In genomic region chr2:73006969-73007710, GRCh38 we compare ENCODE assay signal across 16 cellular contexts.
A peak's percentile ranks its signal among the peaks of the same experiment; 100 is the strongest.
DNase-seq lines count a peak whose midpoint lies in the region; ATAC-seq, FAIRE-seq and TF ChIP-seq lines count a peak whose summit lies in the region.
"Had no signal": no experiment of that assay in that cellular context is flagged by ENCODE, and none has a peak within 500 bp of the region (broad histone marks: within the 10 kb centered on the region; RNA-seq: fewer than 3 reads in every experiment).

No MANE protein-coding gene starts in this region.

- DNase-seq in activated CD8-positive, alpha-beta memory T cell treated with anti-CD3 and anti-CD28 coated beads for 24 hours = peak; percentile 17
- no peak for DNase-seq in activated CD8-positive, alpha-beta memory T cell treated with anti-CD3 and anti-CD28 coated beads, Interleukin-2, amount 50 U/mL, for 48 hours
- DNase-seq in dermis microvascular lymphatic vessel endothelial cell (ENCODE audit: low read depth in 2 of 2) = peak; percentile 75 to 96
- DNase-seq in kidney = peak; percentile 28
- peak; percentile 57 for DNase-seq in osteocyte (ENCODE audit: extremely low spot score, unreplicated experiment)
- no peak for DNase-seq in activated CD4-positive, alpha-beta T cell treated with anti-CD3 and anti-CD28 coated beads for 48 hours
- DNase-seq in GM23338 (ENCODE audit: low spot score) = no peak
- DNase-seq in ovary = no peak
- DNase-seq: 8988T, COR-L47, HCEC 1CT, NCI-H1417 treated with DMSO at 0.1 percent for 48 hours, NCI-H2029, NCI-H510A treated with DMSO at 0.1 percent for 48 hours had no signal

- H3K4me1 ChIP-seq in kidney (ENCODE audit: control insufficient read depth in 1 of 2, insufficient read depth in 1 of 2, low read depth in 1 of 2, low read length in 2 of 2) (peaks cover 8 to 12% of the 10 kb centered on the region in 2 donors), GM23338 (ENCODE audit: insufficient read depth) (no peaks in the 10 kb centered on the region; the same call in 1 of the 2 replicates), ovary (ENCODE audit: insufficient read depth) (no peaks in the 10 kb centered on the region)

- no peak for FAIRE-seq in kidney (lab: Jason Lieb, UNC)
- FAIRE-seq: RCC 7860 had no signal

- H3F3A ChIP-seq in GM23338 (replicated peaks; ENCODE audit: low read depth) = no peaks in the 10 kb centered on the region

- intact Hi-C loops in kidney (cut with DNase I) (no loop called here), ovary (cut with DNase I) (no loop called here)

- H3K9me3 Mint-ChIP-seq in osteocyte (ENCODE audit: unreplicated experiment) (peaks cover 5% of the 10 kb centered on the region), GM23338 (no peaks in the 10 kb centered on the region)

- no peak overlapping the region for H3K4me2 ChIP-seq in GM23338

- no peaks in the 10 kb centered on the region for H3K36me3 ChIP-seq in kidney (ENCODE audit: control insufficient read depth in 1 of 2, insufficient read depth in 2 of 2, low read length in 2 of 2)
- no peaks in the 10 kb centered on the region for H3K36me3 ChIP-seq in GM23338 (ENCODE audit: insufficient read depth)
- H3K36me3 ChIP-seq in ovary = no peaks in the 10 kb centered on the region

- TF ChIP-seq CTCF in kidney (IDR thresholded peaks at IDR 0.05; ENCODE audit: borderline replicate concordance, extremely low read depth, insufficient read depth) (no peak), osteocyte (IDR thresholded peaks at IDR 0.05) (no peak), GM23338 (conservative IDR thresholded peaks at IDR 0.05; ENCODE audit: low read depth in 2 of 2) (no peak), ovary (IDR thresholded peaks at IDR 0.05) (no peak)

- WGBS in ovary, 3 donors = 83 to 91% (median 88%) methylated on average over 14 of the region's 14 CpGs

- H3K9ac ChIP-seq in kidney (ENCODE audit: low read length in 2 of 2) = no peak overlapping the region

- no peak overlapping the region for H2AFZ ChIP-seq in GM23338

- no peak for ATAC-seq in GM23338

- H3K9me3 ChIP-seq in kidney (ENCODE audit: control insufficient read depth in 1 of 2, low read length in 2 of 2) = no peaks in the 10 kb centered on the region
- no peaks in the 10 kb centered on the region for H3K9me3 ChIP-seq in ovary

- H3K27me3 ChIP-seq in GM23338 (ENCODE audit: insufficient read depth) = no peaks in the 10 kb centered on the region
- no peaks in the 10 kb centered on the region for H3K27me3 ChIP-seq in ovary

- no peaks in the 10 kb centered on the region for H3K79me2 ChIP-seq in GM23338 (replicated peaks; ENCODE audit: insufficient read depth)

- H3K27ac Mint-ChIP-seq in osteocyte (ENCODE audit: unreplicated experiment) = no peak overlapping the region
- no peak overlapping the region for H3K27ac Mint-ChIP-seq in GM23338

- TF ChIP-seq POLR2A in ovary (IDR thresholded peaks at IDR 0.05) = no peak

- H3K4me3 Mint-ChIP-seq in osteocyte (ENCODE audit: unreplicated experiment) = no peak overlapping the region
- H3K4me3 Mint-ChIP-seq in GM23338 = no peak overlapping the region

- H3K36me3 Mint-ChIP-seq in osteocyte (ENCODE audit: unreplicated experiment) (peaks cover 10% of the 10 kb centered on the region), GM23338 (ENCODE audit: low read depth) (no peaks in the 10 kb centered on the region)

- no peaks in the 10 kb centered on the region for H3K9me2 ChIP-seq in GM23338 (ENCODE audit: insufficient read depth)

- H4K20me1 ChIP-seq in GM23338 (replicated peaks; ENCODE audit: insufficient read depth) = no peaks in the 10 kb centered on the region

- H3K27me3 Mint-ChIP-seq in osteocyte (ENCODE audit: unreplicated experiment) (no peaks in the 10 kb centered on the region), GM23338 (ENCODE audit: insufficient read depth, low read depth, poor library complexity) (peaks cover 16% of the 10 kb centered on the region)

- H3K27ac ChIP-seq in kidney (ENCODE audit: low read depth in 2 of 2, low read length in 2 of 2) (peak overlapping the region; percentile 1 to 15), GM23338 (ENCODE audit: low read depth) (no peak overlapping the region), ovary (no peak overlapping the region)
- H3K27ac ChIP-seq: C4-2B had no signal

- no peaks in the 10 kb centered on the region for H3K4me1 Mint-ChIP-seq in osteocyte (ENCODE audit: unreplicated experiment)
- peaks cover 4% of the 10 kb centered on the region; the same call in 2 of the 3 replicates for H3K4me1 Mint-ChIP-seq in GM23338

- no peak overlapping the region for H3K4me3 ChIP-seq in kidney (ENCODE audit: low read length in 2 of 2)
- H3K4me3 ChIP-seq in GM23338 = no peak overlapping the region
- H3K4me3 ChIP-seq in ovary = no peak overlapping the region

- TF ChIP-seq EP300 in ovary (IDR thresholded peaks at IDR 0.05) = no peak

TF ChIP-seq in GM23338, 12 proteins besides CTCF, POLR2A, EP300 and RAD21 (continues in another document):
- TF ChIP-seq REST (IDR thresholded peaks at IDR 0.05; ENCODE audit: unreplicated experiment) (no peak), CREB1 (CRISPR knock-in tag; IDR thresholded peaks at IDR 0.05; ENCODE audit: low read depth) (no peak), EZH2phosphoT487 (IDR thresholded peaks at IDR 0.05; ENCODE audit: unreplicated experiment) (no peak), STAT1 (IDR thresholded peaks at IDR 0.05; ENCODE audit: unreplicated experiment) (no peak)

Comparison
In these comparisons a context has a peak if more than half of its experiments do, and no peak if none do; other contexts are left out.
1. DNase-seq: peak in activated CD8-positive, alpha-beta memory T cell treated with anti-CD3 and anti-CD28 coated beads for 24 hours (single experiment), dermis microvascular lymphatic vessel endothelial cell (2 of 2), kidney (single experiment) and osteocyte (single experiment); none in activated CD8-positive, alpha-beta memory T cell treated with anti-CD3 and anti-CD28 coated beads, Interleukin-2, amount 50 U/mL, for 48 hours (single experiment), activated CD4-positive, alpha-beta T cell treated with anti-CD3 and anti-CD28 coated beads for 48 hours (single experiment), GM23338 (single experiment) and ovary (0 of 5).
2. H3K27ac ChIP-seq: peak in kidney (2 of 2); none in GM23338 (single experiment) and ovary (0 of 2).